In the genomic region with DNA sequence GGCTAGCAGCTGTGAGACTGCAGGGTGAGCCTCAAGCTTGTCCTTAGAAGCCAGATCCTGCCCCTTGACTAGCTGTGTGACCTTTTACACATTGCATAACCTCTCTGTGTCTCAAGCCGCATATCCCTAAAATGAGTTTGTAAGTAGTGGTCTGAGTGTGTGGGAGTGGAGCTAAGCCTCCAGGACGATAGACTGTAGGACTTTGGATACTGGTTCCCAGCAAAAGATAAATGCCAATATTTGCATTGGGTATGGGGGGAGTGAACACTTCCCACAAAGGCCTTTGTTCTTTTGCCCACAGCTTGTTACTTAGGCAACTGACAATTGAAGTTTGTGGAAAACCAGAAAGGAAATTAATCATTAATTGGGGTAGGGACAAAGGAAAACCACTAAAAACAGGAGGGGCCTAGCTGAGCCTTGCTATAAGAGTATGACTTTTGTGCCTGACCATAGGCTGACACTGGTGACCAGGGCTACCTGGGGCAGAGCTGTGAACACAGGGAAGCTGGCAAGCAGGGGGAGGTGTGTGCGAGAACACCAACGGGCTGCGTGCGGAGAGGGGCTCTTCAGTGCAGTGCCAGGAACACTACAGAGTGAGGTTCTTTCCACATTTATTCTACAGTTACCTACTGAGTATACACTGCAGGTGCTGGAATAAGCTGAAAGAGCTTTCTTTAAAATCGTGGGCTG, we compare ENCODE assay signal across 17 cellular contexts.
DNase-seq lines count a peak whose midpoint lies in the region; ATAC-seq, FAIRE-seq and TF ChIP-seq lines count a peak whose summit lies in the region.
"Had no signal": no experiment of that assay in that cellular context is flagged by ENCODE, and none has a peak within 500 bp of the region (broad histone marks: within the 10 kb centered on the region; RNA-seq: fewer than 3 reads in every experiment).

No MANE protein-coding gene starts in this region.

- TF ChIP-seq CTCF in upper lobe of right lung (IDR thresholded peaks at IDR 0.05): no peak

- peak overlapping the region; percentile 83 for H3K27ac ChIP-seq in upper lobe of right lung
- H3K27ac ChIP-seq: 22Rv1, tibial nerve had no signal

- peak; percentile 96 for ATAC-seq in upper lobe of right lung

- no peak overlapping the region for H3K4me3 ChIP-seq in upper lobe of right lung
- H3K4me3 ChIP-seq: tibial nerve had no signal

- no peak for TF ChIP-seq POLR2A in H54 (IDR thresholded peaks at IDR 0.05; ENCODE audit: low read depth, low read length)

- no peaks in the 10 kb centered on the region for H3K9me3 ChIP-seq in upper lobe of right lung
- H3K9me3 ChIP-seq: tibial nerve had no signal

- H3K4me1 ChIP-seq in upper lobe of right lung: no peaks in the 10 kb centered on the region
- H3K4me1 ChIP-seq: tibial nerve had no signal

- intact Hi-C loops in upper lobe of right lung (cut with DNase I) (no loop called here), posterior vena cava (cut with DNase I) (no loop called here)

- H3K36me3 ChIP-seq in upper lobe of right lung: no peaks in the 10 kb centered on the region
- H3K36me3 ChIP-seq: tibial nerve had no signal

- no peaks in the 10 kb centered on the region for H3K27me3 ChIP-seq in upper lobe of right lung
- H3K27me3 ChIP-seq: tibial nerve had no signal

- peak; percentile 3 for DNase-seq in NCI-H345 (lab: John Stamatoyannopoulos, UW)
- no peak for DNase-seq in NCI-H345 treated with DMSO at 0.1 percent for 48 hours (lab: John Stamatoyannopoulos, UW; ENCODE audit: unreplicated experiment)
- peak; percentile 12 for DNase-seq in NCI-H1048 (lab: John Stamatoyannopoulos, UW)
- peak; percentile 77 for DNase-seq in left kidney (ENCODE audit: low read depth, low spot score)
- DNase-seq in upper lobe of right lung: peak; percentile 87
- DNase-seq in H54 (ENCODE audit: insufficient read length, low spot score): no peak
- no peak for DNase-seq in NCI-H2107 (lab: John Stamatoyannopoulos, UW)
- no peak for DNase-seq in posterior vena cava (ENCODE audit: low spot score)
- DNase-seq: activated gamma-delta T cell, DMS 273 treated with DMSO at 0.1 percent for 48 hours, hippocampal formation, T-helper 1 cell had no signal

- FAIRE-seq in H54 (lab: Jason Lieb, UNC): no peak
- FAIRE-seq: bronchial epithelial cell, endothelial cell of umbilical vein, GM12891 had no signal

Comparison
In these comparisons a context has a peak if more than half of its experiments do, and no peak if none do; other contexts are left out.
1. DNase-seq: peak in NCI-H345 (single experiment), NCI-H1048 (single experiment), left kidney (single experiment) and upper lobe of right lung (single experiment); none in NCI-H345 treated with DMSO at 0.1 percent for 48 hours (single experiment), H54 (single experiment), NCI-H2107 (single experiment) and posterior vena cava (single experiment).